Comparison of ENCODE assay signal across 1 cellular context in genomic region chr4:76969941-76970529, GRCh38.
TF ChIP-seq lines count a peak whose summit lies in the region.

No MANE protein-coding gene starts in this region.

TF ChIP-seq in K562, 482 proteins besides CTCF, POLR2A, EP300 and RAD21:
- TF ChIP-seq DLX4 (CRISPR knock-in tag; IDR thresholded peaks at IDR 0.05) (no peak), ZNF512 (tag; IDR thresholded peaks at IDR 0.05) (no peak), HMBOX1 (IDR thresholded peaks at IDR 0.05) (peak; percentile 79)
